In the genomic region with DNA sequence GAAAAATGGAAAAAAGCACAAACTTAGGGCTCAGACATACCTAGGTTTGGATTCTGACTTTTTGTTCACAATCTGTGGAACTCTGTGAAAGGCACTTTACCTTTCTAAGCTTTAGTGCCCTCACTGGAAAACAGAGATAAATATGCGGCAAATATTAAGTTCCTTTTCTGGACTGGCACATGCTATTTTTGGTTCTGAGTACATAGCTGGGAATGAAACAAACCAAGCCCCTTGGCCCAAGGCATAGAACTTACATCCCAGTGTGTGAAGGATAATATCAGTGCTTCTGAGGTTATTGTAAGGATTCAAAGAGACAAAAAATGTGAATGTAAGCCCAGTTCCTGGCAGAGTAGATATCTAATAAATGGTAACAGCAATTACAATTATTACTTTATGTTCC, we compare ENCODE assay signal across 1 cellular context.
TF ChIP-seq lines count a peak whose summit lies in the region.

No MANE protein-coding gene starts in this region.

TF ChIP-seq in IMR-90, 13 proteins besides CTCF, POLR2A, EP300 and RAD21:
- TF ChIP-seq MAZ (IDR thresholded peaks at IDR 0.05; ENCODE audit: borderline replicate concordance, low read depth, low read length): no peak
